In genomic region chr11:12057299-12057980, GRCh38 we compare ENCODE assay signal across 24 cellular contexts. TPM values are rescaled to one million over a fixed set of nuclear protein-coding genes. Genes with fewer than 3 reads are reported as not detected.
DNase-seq lines count a peak whose midpoint lies in the region; ATAC-seq, FAIRE-seq and TF ChIP-seq lines count a peak whose summit lies in the region.
"Had no signal": no experiment of that assay in that cellular context is flagged by ENCODE, and none has a peak within 500 bp of the region (broad histone marks: within the 10 kb centered on the region; RNA-seq: fewer than 3 reads in every experiment).

No MANE protein-coding gene starts in this region.

- H3K9ac ChIP-seq in IMR-90 (ENCODE audit: low read depth, low read length) = no peak overlapping the region
- no peak overlapping the region for H3K9ac ChIP-seq in mesenchymal stem cell (ENCODE audit: low read length)

- peak overlapping the region; percentile 67 for H2AK9ac ChIP-seq in IMR-90 (replicated peaks; ENCODE audit: low read depth, low read length, poor library complexity)

- H4K20me1 ChIP-seq in IMR-90 (ENCODE audit: insufficient read depth, low read length) = no peaks in the 10 kb centered on the region

- in situ Hi-C loops in IMR-90 (cut with MboI; ENCODE audit: low sequenced_read_pairs) = no loop called here

- H3K4ac ChIP-seq in IMR-90 (ENCODE audit: low read depth, low read length) = peak overlapping the region; percentile 35; the same call in 1 of the 2 replicates
- H3K4ac ChIP-seq in mesenchymal stem cell (ENCODE audit: low read depth in 1 of 2, low read length in 2 of 2) = no peak overlapping the region

- H2BK5ac ChIP-seq in IMR-90 (ENCODE audit: low read depth, low read length, poor library complexity, severe bottlenecking) (no peak overlapping the region), mesenchymal stem cell (ENCODE audit: low read depth, low read length, poor library complexity, severe bottlenecking) (no peak overlapping the region)

- H3K23ac ChIP-seq in IMR-90 (ENCODE audit: low read depth, low read length) = no peak overlapping the region
- H3K23ac ChIP-seq in mesenchymal stem cell (ENCODE audit: low read length in 2 of 2) = no peak overlapping the region

- H3K9me3 ChIP-seq in A549 = peaks cover 5% of the 10 kb centered on the region; the same call in 1 of the 3 replicates
- no peaks in the 10 kb centered on the region for H3K9me3 ChIP-seq in IMR-90 (ENCODE audit: control insufficient read depth, insufficient read depth, low read length)
- H3K9me3 ChIP-seq in mesenchymal stem cell (ENCODE audit: control insufficient read depth, low read length) = no peaks in the 10 kb centered on the region
- H3K9me3 ChIP-seq in upper lobe of left lung = no peaks in the 10 kb centered on the region
- H3K9me3 ChIP-seq: BE2C had no signal

- H3K4me1 ChIP-seq in A549 (peaks cover 25% of the 10 kb centered on the region), IMR-90 (ENCODE audit: control insufficient read depth, insufficient read depth, low read length) (no peaks in the 10 kb centered on the region), mesenchymal stem cell (ENCODE audit: control insufficient read depth, insufficient read depth, low read depth, low read length) (peaks cover 10% of the 10 kb centered on the region), upper lobe of left lung (no peaks in the 10 kb centered on the region)
- H3K4me1 ChIP-seq: BE2C had no signal

- BruUV-seq in IMR-90 (replicated peaks; lab: Mats Ljungman, UMichigan) = no TSS peak

- H3K27me3 ChIP-seq in IMR-90 (ENCODE audit: control insufficient read depth, insufficient read depth, low read length) (no peaks in the 10 kb centered on the region), mesenchymal stem cell (ENCODE audit: control insufficient read depth in 1 of 2, insufficient read depth in 1 of 2, low read length in 2 of 2) (no peaks in the 10 kb centered on the region), upper lobe of left lung (no peaks in the 10 kb centered on the region)
- H3K27me3 ChIP-seq: BE2C had no signal

- H3K4me2 ChIP-seq in A549 (no peak overlapping the region), IMR-90 (ENCODE audit: low read depth, low read length) (no peak overlapping the region), mesenchymal stem cell (ENCODE audit: low read length, poor library complexity, severe bottlenecking) (no peak overlapping the region)

- intact Hi-C loops in IMR-90 (cut with micrococcal nuclease) = no loop called here

- TF ChIP-seq RAD21 in A549 (conservative IDR thresholded peaks at IDR 0.05 in 1 of 2, IDR thresholded peaks at IDR 0.05 in 1 of 2) (no peak), IMR-90 (IDR thresholded peaks at IDR 0.05; ENCODE audit: low read length) (no peak)

- H4K91ac ChIP-seq in IMR-90 (ENCODE audit: insufficient read depth, low read depth, low read length) = no peak overlapping the region
- no peak overlapping the region for H4K91ac ChIP-seq in mesenchymal stem cell (ENCODE audit: low read length)

- H3K14ac ChIP-seq in IMR-90 (replicated peaks; ENCODE audit: low read depth, low read length) (0 out of 2 replicates have a peak overlapping the region, but pooled peaks have one; percentile 11), mesenchymal stem cell (ENCODE audit: low read length in 2 of 2) (no peak overlapping the region)

- no peak overlapping the region for H4K5ac ChIP-seq in IMR-90 (ENCODE audit: low read depth, low read length)

- DNase-seq in A549 (ENCODE audit: low read depth in 1 of 2, low spot score in 1 of 2) (no peak), IMR-90 (no peak), ecto neural progenitor cell (ENCODE audit: low spot score) (peak; percentile 23), mesenchymal stem cell (no peak), NCI-H2081 (lab: John Stamatoyannopoulos, UW) (no peak), NCI-H1930 (lab: John Stamatoyannopoulos, UW) (no peak), upper lobe of left lung (no peak)
- DNase-seq: ACHN; BE2C; C1 segment of cervical spinal cord; CD4-positive, CD25-positive, alpha-beta regulatory T cell; CD8-positive, alpha-beta memory T cell; COR-L47; DMS 273 treated with DMSO at 0.1 percent for 48 hours; DMS53; DND-41; EL; GOT3; H7 had no signal

- no peak overlapping the region for H2BK120ac ChIP-seq in IMR-90 (ENCODE audit: low read depth, low read length)
- H2BK120ac ChIP-seq in mesenchymal stem cell (ENCODE audit: low read depth, low read length) = no peak overlapping the region

- TF ChIP-seq EP300 in A549 (IDR thresholded peaks at IDR 0.05) (no peak), upper lobe of left lung (IDR thresholded peaks at IDR 0.05) (no peak)

- H3K4me3 ChIP-seq in A549 (no peak overlapping the region), IMR-90 (ENCODE audit: insufficient read depth, low read depth, low read length) (no peak overlapping the region), mesenchymal stem cell (ENCODE audit: insufficient read depth in 1 of 2, low read depth in 1 of 2, low read length in 2 of 2) (no peak overlapping the region), upper lobe of left lung (no peak overlapping the region)
- H3K4me3 ChIP-seq: GM12878 had no signal

- H3K79me1 ChIP-seq in IMR-90 (ENCODE audit: low read depth in 1 of 2, low read length in 2 of 2) (no peaks in the 10 kb centered on the region), mesenchymal stem cell (replicated peaks; ENCODE audit: low read length, poor library complexity, severe bottlenecking) (no peaks in the 10 kb centered on the region)

- no peak overlapping the region for H3K56ac ChIP-seq in IMR-90 (ENCODE audit: extremely low read depth, insufficient read depth, low read length)

- H3K27ac ChIP-seq in A549 (peak overlapping the region; percentile 55 to 77; a peak in 4 of 6 replicates), IMR-90 (ENCODE audit: insufficient read depth, low read length) (no peak overlapping the region), mesenchymal stem cell (ENCODE audit: low read length, poor library complexity, severe bottlenecking) (no peak overlapping the region), upper lobe of left lung (no peak overlapping the region)

- TF ChIP-seq CTCF in A549 (IDR thresholded peaks at IDR 0.05) (no peak), IMR-90 (conservative IDR thresholded peaks at IDR 0.05; ENCODE audit: low read depth, low read length) (no peak), upper lobe of left lung (IDR thresholded peaks at IDR 0.05) (no peak)

- dilution Hi-C loops in IMR-90 (cut with HindIII; ENCODE audit: low sequenced_read_pairs, unreplicated experiment) = no loop called here

- H2AFZ ChIP-seq in IMR-90 (replicated peaks; ENCODE audit: low read length, poor library complexity) (no peak overlapping the region), mesenchymal stem cell (ENCODE audit: low read depth, low read length) (no peak overlapping the region)

- POLR2A ChIA-PET in A549 (lab: Yijun Ruan, JAX) = no interaction called here
- POLR2A ChIA-PET in IMR-90 (lab: Charles Lee; ENCODE audit: unreplicated experiment) = no interaction called here

- H2BK15ac ChIP-seq in IMR-90 (ENCODE audit: low read depth, low read length) (peak overlapping the region; percentile 25; the same call in 1 of the 3 replicates), mesenchymal stem cell (ENCODE audit: low read depth, poor library complexity, severe bottlenecking) (no peak overlapping the region)

- H3K36me3 ChIP-seq in IMR-90 (ENCODE audit: control insufficient read depth, insufficient read depth, low read length) (no peaks in the 10 kb centered on the region), mesenchymal stem cell (ENCODE audit: control insufficient read depth in 1 of 2, insufficient read depth in 2 of 2, low read depth in 1 of 2, low read length in 2 of 2) (no peaks in the 10 kb centered on the region), upper lobe of left lung (no peaks in the 10 kb centered on the region)
- H3K36me3 ChIP-seq: BE2C had no signal

- TF ChIP-seq POLR2A in A549 (IDR thresholded peaks at IDR 0.05; ENCODE audit: low read length) = no peak
- no peak for TF ChIP-seq POLR2A in IMR-90 (IDR thresholded peaks at IDR 0.05; ENCODE audit: low read depth, low read length)
- no peak for TF ChIP-seq POLR2A in upper lobe of left lung (IDR thresholded peaks at IDR 0.05)

- 96% methylated on average over 8 of the region's 8 CpGs for WGBS in A549 (ENCODE audit: missing lambda C conversion rate)
- WGBS in IMR-90 (ENCODE audit: extremely low coverage in 2 of 2, insufficient read length in 1 of 2), 2 experiments = 100% methylated on average over 2 of the region's 8 CpGs; no CpG with 5 or more reads in 1 of the 2 experiments
- WGBS in mesenchymal stem cell = 98% methylated on average over 6 of the region's 8 CpGs
- WGBS in upper lobe of left lung, 2 donors = 95 to 97% methylated on average over 4 to 8 of the region's 8 CpGs

- H3K9me1 ChIP-seq in IMR-90 (ENCODE audit: insufficient read depth, low read length) = peaks cover 4% of the 10 kb centered on the region; the same call in 1 of the 2 replicates

- CTCF ChIA-PET in A549 (lab: Yijun Ruan, JAX) = interaction anchor here (1.1 to 21.4 kb wide), 7 partner anchors 9 to 224 kb away, joined by 3 to 664 read pairs (median 3); no protein-coding TSS in a partner anchor
- CTCF ChIA-PET in IMR-90 (lab: Yijun Ruan, JAX) = no interaction called here

- H3K18ac ChIP-seq in IMR-90 (ENCODE audit: low read depth, low read length) (no peak overlapping the region), mesenchymal stem cell (ENCODE audit: low read depth in 1 of 2, low read length in 2 of 2) (no peak overlapping the region)

- H2AK5ac ChIP-seq in IMR-90 (ENCODE audit: low read depth, low read length) (peak overlapping the region; percentile 61; the same call in 1 of the 2 replicates), mesenchymal stem cell (ENCODE audit: low read length, severe bottlenecking) (peak overlapping the region; percentile 57)

- H4K8ac ChIP-seq in IMR-90 (ENCODE audit: low read depth in 2 of 2, low read length in 2 of 2) (no peak overlapping the region; a peak in 1 of 4 replicates), mesenchymal stem cell (ENCODE audit: low read length) (no peak overlapping the region)

- FAIRE-seq in A549 (lab: Jason Lieb, UNC) = no peak
- FAIRE-seq: GM12878, GM19239, HepG2 had no signal

- H2BK12ac ChIP-seq in mesenchymal stem cell (ENCODE audit: low read length in 2 of 2) = no peak overlapping the region

- H2BK20ac ChIP-seq in IMR-90 (ENCODE audit: low read depth, low read length) = peak overlapping the region; percentile 3; the same call in 1 of the 2 replicates

- ATAC-seq in A549 (no peak), IMR-90 (ENCODE audit: low read depth) (no peak), upper lobe of left lung (ENCODE audit: low FRiP score in 2 of 2) (no peak), GM21367 (IDR thresholded peaks at IDR 0.05; ENCODE audit: unreplicated experiment) (no peak)
- ATAC-seq: GM12878, HCT116, HepG2 had no signal

RNA-seq across cellular contexts. Expression of gene DKK3, which starts 49.0 kb away (rescaled TPM):
- polyA plus RNA-seq in A549 (2011; rRNA removed) = 18.4 and 22.8 TPM in 2 replicates
- polyA plus RNA-seq in A549 (2012; cell fraction: cytosol; rRNA removed) = 6.0 and 6.2 TPM in 2 replicates
- polyA plus RNA-seq in A549 (2012; cell fraction: nucleus; rRNA removed) = 9.6 and 10.7 TPM in 2 replicates
- 11.9 to 21.8 TPM (median 20.8 TPM) in 3 replicates for polyA plus RNA-seq in A549 (2017; fragmentation: RNase III; extraction: RNeasy Plus Mini Kit Qiagen cat#74134 plus additional on column Dnase treatment)
- polyA minus RNA-seq in A549 (2011; rRNA and poly(A)+ RNA removed) = 12.0 and 14.5 TPM in 2 replicates
- 348 and 453 TPM in 2 replicates for total RNA-seq in IMR-90 (2012; rRNA removed)
- 838 and 964 TPM in 2 replicates for polyA plus RNA-seq in IMR-90 (2012; rRNA removed)
- polyA plus RNA-seq in IMR-90 (2012; cell fraction: cytosol; rRNA removed) = 812 and 1,206 TPM in 2 replicates
- polyA plus RNA-seq in IMR-90 (2012; cell fraction: nucleus; rRNA removed; ENCODE audit: low replicate concordance) = 383 and 412 TPM in 2 replicates
- 686 TPM for polyA plus RNA-seq in mesenchymal stem cell (2013, experiment 1 of 2)
- polyA plus RNA-seq in mesenchymal stem cell (2013, experiment 2 of 2) = 701 TPM
- total RNA-seq in upper lobe of left lung = 100 to 1,000 TPM in 5 of 6 donors, 10 to 100 TPM in 1; 50.3 to 162 (median 137) TPM
- total RNA-seq: CD4-positive, CD25-positive, alpha-beta regulatory T cell had no signal

RNA-seq across cellular contexts. Expression of gene MICAL2, which starts 53.0 kb away (rescaled TPM):
- polyA plus RNA-seq in A549 (2011; rRNA removed) (42.1 and 52.4 TPM in 2 replicates), A549 (2017; fragmentation: RNase III; extraction: RNeasy Plus Mini Kit Qiagen cat#74134 plus additional on column Dnase treatment) (39.8 to 43.6 TPM (median 43.5 TPM) in 3 replicates), IMR-90 (2012; rRNA removed) (141 and 170 TPM in 2 replicates)
- 19.3 and 22.9 TPM in 2 replicates for polyA plus RNA-seq in A549 (2012; cell fraction: cytosol; rRNA removed)
- polyA plus RNA-seq in A549 (2012; cell fraction: nucleus; rRNA removed) = 25.5 and 31.9 TPM in 2 replicates
- 104 and 112 TPM in 2 replicates for polyA minus RNA-seq in A549 (2011; rRNA and poly(A)+ RNA removed)
- total RNA-seq in IMR-90 (2012; rRNA removed) (285 and 336 TPM in 2 replicates), upper lobe of left lung (100 to 1,000 TPM; 138 to 327 (median 175) TPM)
- 63.9 and 84.9 TPM in 2 replicates for polyA plus RNA-seq in IMR-90 (2012; cell fraction: cytosol; rRNA removed)
- 109 and 162 TPM in 2 replicates for polyA plus RNA-seq in IMR-90 (2012; cell fraction: nucleus; rRNA removed; ENCODE audit: low replicate concordance)
- 96.9 TPM for polyA plus RNA-seq in mesenchymal stem cell (2013, experiment 1 of 2)
- polyA plus RNA-seq in mesenchymal stem cell (2013, experiment 2 of 2) = 100 TPM

Comparison
In these comparisons a context has a peak if more than half of its experiments do, and no peak if none do; other contexts are left out.
1. H3K27ac ChIP-seq: peak in A549 (2 of 2); none in IMR-90 (single experiment), mesenchymal stem cell (single experiment) and upper lobe of left lung (0 of 4).